In the genomic region with DNA sequence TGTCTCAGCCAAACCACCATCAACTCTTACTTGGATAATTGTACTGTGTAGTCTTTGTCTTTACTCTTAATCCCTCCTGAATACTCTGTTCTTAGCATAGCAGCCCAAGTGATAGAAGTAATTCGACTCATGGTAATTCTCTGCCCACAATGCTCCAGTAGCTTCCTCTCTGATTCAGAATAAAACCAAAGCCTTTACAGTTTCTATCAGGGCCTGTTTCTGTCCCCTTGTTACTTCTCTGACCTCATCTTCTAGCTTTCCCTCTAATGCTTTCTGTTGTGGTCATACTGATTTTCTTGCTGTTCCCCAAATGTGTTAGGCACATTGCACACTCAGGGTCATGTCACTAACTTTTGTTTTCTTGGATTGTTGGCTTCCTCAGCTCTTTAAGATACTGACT, we compare ENCODE assay signal across 11 cellular contexts. TPM values are rescaled to one million over a fixed set of nuclear protein-coding genes. Genes with fewer than 3 reads are reported as not detected.
A peak's percentile ranks its signal among the peaks of the same experiment; 100 is the strongest.
DNase-seq lines count a peak whose midpoint lies in the region; ATAC-seq, FAIRE-seq and TF ChIP-seq lines count a peak whose summit lies in the region.
"Had no signal": no experiment of that assay in that cellular context is flagged by ENCODE, and none has a peak within 500 bp of the region (broad histone marks: within the 10 kb centered on the region; RNA-seq: fewer than 3 reads in every experiment).

No MANE protein-coding gene starts in this region.

- DNase-seq in GM10266 (ENCODE audit: extremely low spot score): peak; percentile 78
- no peak for DNase-seq in small intestine
- no peak for DNase-seq in left ventricle myocardium superior
- DNase-seq in T1000 (lab: John Stamatoyannopoulos, UW): no peak
- no peak for DNase-seq in NCI-H446 (lab: John Stamatoyannopoulos, UW)
- DNase-seq: NCI-H1930, Peyer's patch had no signal

- intact Hi-C loops in left ventricle myocardium superior (cut with micrococcal nuclease): no loop called here

- no peaks in the 10 kb centered on the region for H3K27me3 ChIP-seq in small intestine (ENCODE audit: control insufficient read depth in 2 of 2, insufficient read depth in 2 of 2, low read length in 2 of 2)
- H3K27me3 ChIP-seq: Peyer's patch had no signal

- WGBS in small intestine, 3 donors: 71 to 81% (median 76%) methylated on average over 1 of the region's 1 CpG

- no peak for TF ChIP-seq CTCF in GM10266 (IDR thresholded peaks at IDR 0.05; ENCODE audit: control insufficient read depth, insufficient read depth, low read depth, missing control alignments)

- H3K4me3 ChIP-seq in small intestine (ENCODE audit: low read depth in 1 of 2, low read length in 2 of 2): no peak overlapping the region
- H3K4me3 ChIP-seq: Peyer's patch, skin epidermis had no signal

- H3K4me1 ChIP-seq in small intestine (ENCODE audit: control insufficient read depth in 2 of 2, insufficient read depth in 1 of 2, low read depth in 1 of 2, low read length in 1 of 2): no peaks in the 10 kb centered on the region
- H3K4me1 ChIP-seq: Peyer's patch had no signal

- H3K9me3 ChIP-seq in small intestine (ENCODE audit: control insufficient read depth, low read depth): no peaks in the 10 kb centered on the region
- H3K9me3 ChIP-seq: Peyer's patch had no signal

- ATAC-seq in GM19043 (IDR thresholded peaks at IDR 0.05; ENCODE audit: low read depth, unreplicated experiment) (peak; percentile 95), HG02610 (IDR thresholded peaks at IDR 0.05; ENCODE audit: unreplicated experiment) (peak; percentile 97), HG03457 (IDR thresholded peaks at IDR 0.05; ENCODE audit: unreplicated experiment) (peak; percentile 86), left ventricle myocardium superior (no peak)

- no peak overlapping the region for H3K27ac ChIP-seq in small intestine (ENCODE audit: low read depth in 1 of 2, low read length in 1 of 2)
- H3K27ac ChIP-seq: Peyer's patch, skin epidermis had no signal

- H3K36me3 ChIP-seq in small intestine (ENCODE audit: control insufficient read depth in 2 of 2, insufficient read depth in 2 of 2, low read length in 2 of 2): peaks cover 0 to 17% of the 10 kb centered on the region in 2 donors

- FAIRE-seq in small intestine (lab: Jason Lieb, UNC): no peak

RNA-seq across cellular contexts. Expression of a gene that starts 8.0 kb away (rescaled TPM):
- polyA plus RNA-seq in small intestine: 1 to 10 TPM; 4.1 to 7.6 (median 6.1) TPM
- 9.6 TPM for total RNA-seq in left ventricle myocardium superior
